In the genomic region with DNA sequence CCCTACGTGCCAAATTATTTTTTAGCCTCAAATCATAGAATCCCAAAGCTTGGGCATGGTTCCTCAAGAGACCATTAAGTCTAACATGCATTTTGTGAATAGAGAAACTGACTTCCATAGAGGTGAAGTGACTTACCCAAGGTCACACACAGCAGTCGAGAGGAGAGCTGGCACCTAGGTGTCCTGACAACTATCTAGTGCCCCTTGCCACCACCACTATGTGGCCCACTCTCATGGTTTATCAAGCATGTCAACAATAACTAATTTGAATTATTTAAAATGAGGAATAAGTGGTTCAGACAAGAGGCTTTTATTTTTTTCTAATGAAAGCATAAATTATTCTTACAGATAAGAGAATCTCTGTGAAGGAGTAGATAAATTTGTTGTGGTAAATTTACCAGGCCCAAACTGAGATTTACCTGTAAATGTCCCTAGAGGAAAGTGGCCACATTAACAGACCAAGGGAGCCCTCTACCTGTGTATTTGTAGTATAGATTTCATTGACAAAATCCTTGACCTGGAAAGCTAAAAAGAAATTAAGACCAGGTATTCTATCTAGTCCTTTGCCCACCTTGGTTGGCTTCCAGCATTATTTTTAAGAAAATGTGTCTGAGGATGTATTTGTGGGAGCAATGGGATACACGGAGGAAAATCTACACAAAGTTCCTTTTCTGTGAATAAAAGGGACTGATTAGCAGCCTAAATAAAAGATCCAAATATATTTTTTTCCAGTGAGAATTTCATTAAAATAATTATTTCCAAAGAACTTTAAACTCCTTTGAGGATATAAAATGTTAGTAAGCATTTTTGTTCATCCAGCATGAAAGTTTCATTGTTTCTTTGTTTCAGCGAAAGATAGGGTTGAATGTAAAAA, we compare ENCODE assay signal across 8 cellular contexts. TPM values are rescaled to one million over a fixed set of nuclear protein-coding genes. Genes with fewer than 3 reads are reported as not detected.
DNase-seq lines count a peak whose midpoint lies in the region; ATAC-seq, FAIRE-seq and TF ChIP-seq lines count a peak whose summit lies in the region.

No MANE protein-coding gene starts in this region.

- H2AFZ ChIP-seq in astrocyte (ENCODE audit: low read depth, low read length), result no peak overlapping the region

- H3K27me3 ChIP-seq in heart right ventricle (no peaks in the 10 kb centered on the region), astrocyte (ENCODE audit: insufficient read depth, low read length) (no peaks in the 10 kb centered on the region)

- H3K36me3 Mint-ChIP-seq in astrocyte (ENCODE audit: low read depth, unreplicated experiment), result no peaks in the 10 kb centered on the region

- H3K9me3 Mint-ChIP-seq in astrocyte (ENCODE audit: unreplicated experiment), result no peaks in the 10 kb centered on the region

- DNase-seq in heart right ventricle, result peak in 1 of 2 donors; percentile 6
- no peak for DNase-seq in Right ventricle myocardium superior
- peak; percentile 57 for DNase-seq in NCI-H1105 treated with DMSO at 0.1 percent for 48 hours (lab: John Stamatoyannopoulos, UW)
- DNase-seq in astrocyte (ENCODE audit: low read depth), result peak; percentile 20
- peak; percentile 66 for DNase-seq in left kidney (ENCODE audit: low read depth, low spot score)
- no peak for DNase-seq in nucleus accumbens (lab: John Stamatoyannopoulos, UW)

- H3K9me3 ChIP-seq in heart right ventricle (no peaks in the 10 kb centered on the region), astrocyte (ENCODE audit: insufficient read depth, low read depth, low read length) (no peaks in the 10 kb centered on the region)

- H3K4me1 ChIP-seq in heart right ventricle (no peaks in the 10 kb centered on the region), astrocyte (ENCODE audit: insufficient read depth, low read length) (no peaks in the 10 kb centered on the region)

- TF ChIP-seq CTCF in heart right ventricle (IDR thresholded peaks at IDR 0.05) (peak; percentile 17 to 75 (median 57)), astrocyte (IDR thresholded peaks at IDR 0.05; ENCODE audit: insufficient read depth, low read depth, low read length) (peak; percentile 39)

- 66 to 68% methylated on average over 4 of the region's 4 CpGs for WGBS in heart right ventricle, 2 donors

- no peaks in the 10 kb centered on the region for H3K36me3 ChIP-seq in heart right ventricle
- H3K36me3 ChIP-seq in astrocyte (ENCODE audit: insufficient read depth, low read length), result no peaks in the 10 kb centered on the region

- H3K9ac ChIP-seq in astrocyte (ENCODE audit: low read length), result no peak overlapping the region

- no peaks in the 10 kb centered on the region for H3K4me1 Mint-ChIP-seq in astrocyte (ENCODE audit: low read depth, unreplicated experiment)

- H3K4me2 ChIP-seq in astrocyte (ENCODE audit: low read length), result no peak overlapping the region

- H3K4me3 Mint-ChIP-seq in astrocyte (ENCODE audit: unreplicated experiment), result no peak overlapping the region

- no peak overlapping the region for H3K4me3 ChIP-seq in heart right ventricle
- H3K4me3 ChIP-seq in astrocyte (ENCODE audit: insufficient read depth, low read depth, low read length), result no peak overlapping the region

- no peak overlapping the region for H3K27ac Mint-ChIP-seq in astrocyte (ENCODE audit: unreplicated experiment)

- no peaks in the 10 kb centered on the region for H4K20me1 ChIP-seq in astrocyte (ENCODE audit: insufficient read depth, low read length)

- FAIRE-seq in astrocyte (lab: Jason Lieb, UNC), result peak; percentile 5

- H3K27ac ChIP-seq in heart right ventricle (no peak overlapping the region), astrocyte (ENCODE audit: low read depth, low read length) (no peak overlapping the region)

- intact Hi-C loops in heart right ventricle (cut with DNase I), result loop anchor here in 8 of 10 donors (1.0 to 10.0 kb wide), 6 partner anchors 259 to 357 kb away; no protein-coding TSS in a partner anchor
- intact Hi-C loops in Right ventricle myocardium superior (cut with DNase I), result loop anchor here (2.0 kb wide), 1 partner anchor 357 kb away; no protein-coding TSS in a partner anchor

- peak in 2 of 8 donors; percentile 58 to 65 for ATAC-seq in heart right ventricle
- no peak for ATAC-seq in Right ventricle myocardium superior (ENCODE audit: poor library complexity)
- no peak for ATAC-seq in GM18511 (IDR thresholded peaks at IDR 0.05; ENCODE audit: unreplicated experiment)
- no peak for ATAC-seq in HG03469 (IDR thresholded peaks at IDR 0.05; ENCODE audit: unreplicated experiment)

- H3K27me3 Mint-ChIP-seq in astrocyte (ENCODE audit: low read depth, unreplicated experiment), result peaks cover 2% of the 10 kb centered on the region

- no peaks in the 10 kb centered on the region for H3K79me2 ChIP-seq in astrocyte (ENCODE audit: insufficient read depth, low read length)

RNA-seq across cellular contexts. Expression of a gene that starts 49.1 kb away (rescaled TPM):
- total RNA-seq in heart right ventricle (1 to 10 TPM in 8 of 10 donors, under 1 TPM in 2; 0.51 to 2.6 (median 1.3) TPM), Right ventricle myocardium superior (1.6 TPM), astrocyte (1.9 and 2.7 TPM in 2 replicates)
- polyA plus RNA-seq in heart right ventricle, result under 1 TPM; 0.29 to 0.83 TPM

RNA-seq across cellular contexts. Expression of a gene that starts 49.3 kb away (rescaled TPM):
- 10 to 100 TPM; 17.4 to 33.4 (median 24.3) TPM for total RNA-seq in heart right ventricle
- 10 to 100 TPM in 1 of 2 donors, 1 to 10 TPM in 1; 4.3 to 26.4 TPM for polyA plus RNA-seq in heart right ventricle
- 18.1 TPM for total RNA-seq in Right ventricle myocardium superior
- total RNA-seq in astrocyte, result 46.0 and 52.2 TPM in 2 replicates

Comparison
In these comparisons a context has a peak if more than half of its experiments do, and no peak if none do; other contexts are left out.
1. DNase-seq: peak in NCI-H1105 treated with DMSO at 0.1 percent for 48 hours (single experiment), astrocyte (single experiment) and left kidney (single experiment); none in Right ventricle myocardium superior (single experiment) and nucleus accumbens (0 of 56).